In the genomic region with DNA sequence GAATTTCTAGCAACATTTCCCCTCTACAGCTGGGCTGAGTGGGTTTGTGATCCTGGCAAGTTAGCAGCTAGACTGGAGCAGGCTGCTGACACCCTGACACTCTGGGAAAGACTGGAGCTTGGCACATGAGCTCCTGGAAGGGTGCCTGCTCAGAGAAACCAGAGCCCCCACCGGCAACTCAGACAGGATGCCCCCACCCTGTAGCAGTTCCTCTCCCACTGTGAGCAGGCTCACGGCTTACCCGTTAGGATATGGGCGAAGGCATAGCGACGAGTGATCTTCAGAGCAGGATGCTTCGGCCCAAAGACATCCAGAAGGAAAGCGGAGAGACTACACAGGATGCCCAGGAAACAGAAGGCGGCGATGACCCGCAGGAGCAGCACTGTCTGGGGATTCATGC, we compare ENCODE assay signal across 19 cellular contexts. TPM values are rescaled to one million over a fixed set of nuclear protein-coding genes. Genes with fewer than 3 reads are reported as not detected.
A peak's percentile ranks its signal among the peaks of the same experiment; 100 is the strongest.
DNase-seq lines count a peak whose midpoint lies in the region; ATAC-seq and TF ChIP-seq lines count a peak whose summit lies in the region.
"Had no signal": no experiment of that assay in that cellular context is flagged by ENCODE, and none has a peak within 500 bp of the region (broad histone marks: within the 10 kb centered on the region; RNA-seq: fewer than 3 reads in every experiment).

No MANE protein-coding gene starts in this region.

- no peak for DNase-seq in CD14-positive monocyte (ENCODE audit: low spot score)
- peak in 4 of 7 donors; percentile 45 to 69 (median 60) for DNase-seq in adrenal gland
- no peak for DNase-seq in left ventricle myocardium superior
- peak; percentile 48 for DNase-seq in pulmonary artery endothelial cell (ENCODE audit: low read depth, low spot score)
- no peak for DNase-seq in T-cell
- no peak for DNase-seq in T-helper 2 cell
- no peak for DNase-seq in activated T-cell treated with anti-CD3 and anti-CD28 coated beads for 4 hours
- no peak for DNase-seq in MV-4-11 (lab: John Stamatoyannopoulos, UW)
- DNase-seq: activated naive CD4-positive, alpha-beta T cell; KBM-7; NCI-H187; NCI-H2227 treated with DMSO at 0.1 percent for 48 hours; ovary; PC-3; stimulated activated CD4-positive, alpha-beta T cell treated with anti-CD3 and anti-CD28 coated beads, Interleukin-2, amount 100 ng/mL, for 24 hours; transverse colon had no signal

- H3K36me3 ChIP-seq in adrenal gland (replicated peaks in 1 of 2): peaks cover 0 to 38% of the 10 kb centered on the region in 2 donors
- H3K36me3 ChIP-seq: ovary had no signal

- H3K4me3 Mint-ChIP-seq in CD14-positive monocyte: no peak overlapping the region
- no peak overlapping the region for H3K4me3 Mint-ChIP-seq in T-cell
- H3K4me3 Mint-ChIP-seq: memory B cell; stimulated activated naive CD8-positive, alpha-beta T cell treated with anti-CD3 and anti-CD28 coated beads, Interleukin-15, Interleukin-2, amounts not matched to agents 100 ng/mL and 50 ng/mL, for 24 hours had no signal

- CTCF ChIA-PET in T-cell (lab: Charles Lee): no interaction called here

- peaks cover 48 to 88% of the 10 kb centered on the region in 2 donors for H3K4me1 ChIP-seq in adrenal gland (replicated peaks in 1 of 2)

- no peaks in the 10 kb centered on the region for H3K9me3 ChIP-seq in adrenal gland (replicated peaks in 1 of 3)
- H3K9me3 ChIP-seq: ovary, transverse colon had no signal

- peaks cover 0 to 4% (median 1%) of the 10 kb centered on the region in 3 donors for H3K27me3 Mint-ChIP-seq in CD14-positive monocyte (ENCODE audit: low read depth in 3 of 3)
- no peaks in the 10 kb centered on the region for H3K27me3 Mint-ChIP-seq in T-cell
- H3K27me3 Mint-ChIP-seq: memory B cell; stimulated activated naive CD8-positive, alpha-beta T cell treated with anti-CD3 and anti-CD28 coated beads, Interleukin-15, Interleukin-2, amounts not matched to agents 100 ng/mL and 50 ng/mL, for 24 hours had no signal

- no peaks in the 10 kb centered on the region for H3K9me3 Mint-ChIP-seq in CD14-positive monocyte
- H3K9me3 Mint-ChIP-seq in T-cell: no peaks in the 10 kb centered on the region
- H3K9me3 Mint-ChIP-seq: memory B cell; stimulated activated naive CD8-positive, alpha-beta T cell treated with anti-CD3 and anti-CD28 coated beads, Interleukin-15, Interleukin-2, amounts not matched to agents 100 ng/mL and 50 ng/mL, for 24 hours had no signal

- TF ChIP-seq CTCF in CD14-positive monocyte (IDR thresholded peaks at IDR 0.05) (no peak), adrenal gland (IDR thresholded peaks at IDR 0.05) (no peak)

- H3K4me3 ChIP-seq in adrenal gland: no peak overlapping the region
- H3K4me3 ChIP-seq: ovary, transverse colon had no signal

- POLR2A ChIA-PET in T-cell (lab: Charles Lee): interaction anchor here in 1 of 2 donors (0.6 to 1.1 kb wide), 2 partner anchors 20 to 355 kb away, joined by 3 read pairs; no protein-coding TSS in a partner anchor

- H3K27ac ChIP-seq in adrenal gland: peak overlapping the region in 2 of 5 donors; percentile 92 to 95
- H3K27ac ChIP-seq: ovary, VCaP had no signal

- ATAC-seq in left ventricle myocardium superior: peak; percentile 3
- no peak for ATAC-seq in T-cell (replicated peaks in 1 of 4)
- ATAC-seq: PC-3 had no signal

- peak in 1 of 2 donors; percentile 23 for TF ChIP-seq POLR2A in adrenal gland (IDR thresholded peaks at IDR 0.05)

- H3K27ac Mint-ChIP-seq in CD14-positive monocyte (peak overlapping the region in 5 of 7 donors; percentile 8 to 99 (median 77)), T-cell (peak overlapping the region in 1 of 2 donors; percentile 66)
- H3K27ac Mint-ChIP-seq: stimulated activated naive CD8-positive, alpha-beta T cell treated with anti-CD3 and anti-CD28 coated beads, Interleukin-15, Interleukin-2, amounts not matched to agents 100 ng/mL and 50 ng/mL, for 24 hours had no signal

- H3K36me3 Mint-ChIP-seq in CD14-positive monocyte (peaks cover 76 to 90% of the 10 kb centered on the region in 2 donors), T-cell (peaks cover 38% of the 10 kb centered on the region)

- WGBS in adrenal gland, 4 donors: 72 to 91% (median 79%) methylated on average over 11 of the region's 11 CpGs

- H3K27me3 ChIP-seq in adrenal gland: no peaks in the 10 kb centered on the region
- H3K27me3 ChIP-seq: ovary, transverse colon had no signal

- H3K4me1 Mint-ChIP-seq in CD14-positive monocyte (peaks cover 82% of the 10 kb centered on the region), T-cell (peaks cover 45 to 56% (median 51%) of the 10 kb centered on the region in 3 donors)

- intact Hi-C loops in CD14-positive monocyte (cut with micrococcal nuclease): no loop called here
- intact Hi-C loops in adrenal gland (cut with DNase I): loop anchor here (5.0 to 10.0 kb wide), 2 partner anchors 50 to 52 kb away; partner anchors contain the start of gene STARD7 (in 1 of the 2)
- intact Hi-C loops in left ventricle myocardium superior (cut with micrococcal nuclease): no loop called here

RNA-seq across cellular contexts. Expression of gene TMEM127, which starts 11.2 kb away (rescaled TPM):
- polyA plus RNA-seq in CD14-positive monocyte (100 to 1,000 TPM in 1 of 2 donors, 10 to 100 TPM in 1; 72.3 to 107 TPM), adrenal gland (10 to 100 TPM; 14.9 to 48.2 (median 14.9) TPM)
- total RNA-seq in adrenal gland (10 to 100 TPM; 57.7 to 89.2 (median 71.2) TPM), left ventricle myocardium superior (71.2 TPM), pulmonary artery endothelial cell (17.1 and 22.4 TPM in 2 replicates), T-cell (10 to 100 TPM; 31.2 to 43.0 (median 40.4) TPM)

RNA-seq across cellular contexts. Expression of gene CIAO1, which starts 11.4 kb away (rescaled TPM):
- polyA plus RNA-seq in CD14-positive monocyte: 10 to 100 TPM; 89.4 to 93.8 TPM
- 100 to 1,000 TPM in 6 of 8 donors, 10 to 100 TPM in 2; 92.5 to 237 (median 139) TPM for total RNA-seq in adrenal gland
- 100 to 1,000 TPM in 1 of 3 donors, 10 to 100 TPM in 2; 52.5 to 137 (median 59.5) TPM for polyA plus RNA-seq in adrenal gland
- total RNA-seq in left ventricle myocardium superior: 63.1 TPM
- total RNA-seq in pulmonary artery endothelial cell: 96.7 and 106 TPM in 2 replicates
- 10 to 100 TPM; 65.2 to 87.0 (median 80.2) TPM for total RNA-seq in T-cell

RNA-seq across cellular contexts. Expression of gene STARD7, which starts 46.0 kb away (rescaled TPM):
- polyA plus RNA-seq in CD14-positive monocyte (100 to 1,000 TPM; 172 to 179 TPM), adrenal gland (100 to 1,000 TPM in 1 of 3 donors, 10 to 100 TPM in 2; 37.8 to 129 (median 45.9) TPM)
- total RNA-seq in adrenal gland (100 to 1,000 TPM; 145 to 209 (median 166) TPM), left ventricle myocardium superior (214 TPM), pulmonary artery endothelial cell (159 and 229 TPM in 2 replicates), T-cell (10 to 100 TPM; 65.0 to 95.3 (median 84.4) TPM)

RNA-seq across cellular contexts. Expression of gene SNRNP200, which starts 50.8 kb away (rescaled TPM):
- polyA plus RNA-seq in CD14-positive monocyte (10 to 100 TPM; 27.2 to 36.1 TPM), adrenal gland (100 to 1,000 TPM in 2 of 3 donors, 10 to 100 TPM in 1; 80.9 to 117 (median 103) TPM)
- total RNA-seq in adrenal gland (100 to 1,000 TPM in 2 of 8 donors, 10 to 100 TPM in 6; 69.3 to 114 (median 96.1) TPM), left ventricle myocardium superior (55.3 TPM), pulmonary artery endothelial cell (64.1 and 68.1 TPM in 2 replicates), T-cell (100 to 1,000 TPM; 200 to 254 (median 203) TPM)

Comparison
In these comparisons a context has a peak if more than half of its experiments do, and no peak if none do; other contexts are left out.
1. DNase-seq: peak in adrenal gland (4 of 7) and pulmonary artery endothelial cell (single experiment); none in CD14-positive monocyte (single experiment), left ventricle myocardium superior (single experiment), T-cell (0 of 34), T-helper 2 cell (0 of 5), activated T-cell treated with anti-CD3 and anti-CD28 coated beads for 4 hours (single experiment) and MV-4-11 (single experiment).
2. intact Hi-C loops: an anchor here in adrenal gland (5.0 to 10.0 kb wide); none called in CD14-positive monocyte and left ventricle myocardium superior.